In genomic region chr12:47551426-47551851, GRCh38 we compare ENCODE assay signal across 11 cellular contexts.
DNase-seq lines count a peak whose midpoint lies in the region; ATAC-seq, FAIRE-seq and TF ChIP-seq lines count a peak whose summit lies in the region.
"Had no signal": no experiment of that assay in that cellular context is flagged by ENCODE, and none has a peak within 500 bp of the region (broad histone marks: within the 10 kb centered on the region; RNA-seq: fewer than 3 reads in every experiment).

No MANE protein-coding gene starts in this region.

- ATAC-seq in lower lobe of right lung = peak; percentile 11 to 62

- FAIRE-seq in GM12891 (lab: Jason Lieb, UNC) = no peak

- peaks cover 37% of the 10 kb centered on the region for H3K4me1 Mint-ChIP-seq in HFFc6 (ENCODE audit: low read depth)

- no peak for TF ChIP-seq CTCF in HFFc6 (IDR thresholded peaks at IDR 0.05)
- no peak for TF ChIP-seq CTCF in lower lobe of right lung (IDR thresholded peaks at IDR 0.05)

- TF ChIP-seq POLR2A in GM12891 (IDR thresholded peaks at IDR 0.05; ENCODE audit: low read depth, low read length) = no peak

- H3K4me3 Mint-ChIP-seq in HFFc6 = no peak overlapping the region

- H3K27ac Mint-ChIP-seq in HFFc6 = peak overlapping the region; percentile 39

- DNase-seq in AG08396 (ENCODE audit: low spot score) (peak; percentile 9), HFFc6 (peak; percentile 49), epithelial cell of prostate (ENCODE audit: low read depth, low spot score) (peak; percentile 29), lower lobe of right lung (no peak), GM12891 (ENCODE audit: insufficient read length, low spot score) (no peak), NCI-H446 (lab: John Stamatoyannopoulos, UW) (no peak), NOMO-1 treated with DMSO at 0.1 percent for 48 hours (lab: John Stamatoyannopoulos, UW; ENCODE audit: unreplicated experiment) (no peak), activated gamma-delta T cell treated with Interleukin-2 at 50 U/mL for 16 hours (no peak)
- DNase-seq: activated T-cell treated with anti-CD3 and anti-CD28 coated beads for 4 hours, BE2C had no signal

- no peak overlapping the region for H3K27ac ChIP-seq in epithelial cell of prostate
- no peak overlapping the region for H3K27ac ChIP-seq in lower lobe of right lung
- H3K27ac ChIP-seq: ascending aorta had no signal

- H3K36me3 Mint-ChIP-seq in HFFc6 (ENCODE audit: low read depth) = peaks cover 9% of the 10 kb centered on the region

- H3K36me3 ChIP-seq in lower lobe of right lung = no peaks in the 10 kb centered on the region
- H3K36me3 ChIP-seq: ascending aorta, BE2C had no signal

- H3K27me3 ChIP-seq in lower lobe of right lung (ENCODE audit: low read depth) = no peaks in the 10 kb centered on the region
- H3K27me3 ChIP-seq: ascending aorta, BE2C had no signal

- no peak overlapping the region for H3K4me3 ChIP-seq in lower lobe of right lung
- H3K4me3 ChIP-seq: ascending aorta had no signal

- H3K9me3 Mint-ChIP-seq in HFFc6 = peaks cover 11% of the 10 kb centered on the region

- H3K4me1 ChIP-seq in lower lobe of right lung = no peaks in the 10 kb centered on the region
- H3K4me1 ChIP-seq: ascending aorta, BE2C had no signal

- peaks cover 5% of the 10 kb centered on the region for H3K27me3 Mint-ChIP-seq in HFFc6 (ENCODE audit: insufficient read depth)

- intact Hi-C loops in lower lobe of right lung (cut with DNase I) = no loop called here

- peaks cover 15% of the 10 kb centered on the region for H3K9me3 ChIP-seq in lower lobe of right lung
- H3K9me3 ChIP-seq: BE2C had no signal

TF ChIP-seq in GM12891, 5 proteins besides CTCF, POLR2A, EP300 and RAD21:
- no peak for TF ChIP-seq PAX5 (IDR thresholded peaks at IDR 0.05; ENCODE audit: insufficient read depth, low read length, severe bottlenecking)
- TF ChIP-seq SPI1 (IDR thresholded peaks at IDR 0.05; ENCODE audit: low read depth, low read length) = no peak
- no peak for TF ChIP-seq TAF1 (IDR thresholded peaks at IDR 0.05; ENCODE audit: low read depth, low read length)
- no peak for TF ChIP-seq POU2F2 (IDR thresholded peaks at IDR 0.05; ENCODE audit: low read depth, low read length)
- TF ChIP-seq POLR2AphosphoS5 (IDR thresholded peaks at IDR 0.05; ENCODE audit: low read depth, low read length) = no peak

Comparison
In these comparisons a context has a peak if more than half of its experiments do, and no peak if none do; other contexts are left out.
1. DNase-seq: peak in AG08396 (single experiment), HFFc6 (single experiment) and epithelial cell of prostate (single experiment); none in lower lobe of right lung (single experiment), GM12891 (single experiment), NCI-H446 (0 of 2), NOMO-1 treated with DMSO at 0.1 percent for 48 hours (single experiment) and activated gamma-delta T cell treated with Interleukin-2 at 50 U/mL for 16 hours (single experiment).